ENCODE assay signal across 8 cellular contexts in genomic region chr2:205682239-205683021, GRCh38. TPM values are rescaled to one million over a fixed set of nuclear protein-coding genes. Genes with fewer than 3 reads are reported as not detected.
DNase-seq lines count a peak whose midpoint lies in the region; ATAC-seq, FAIRE-seq and TF ChIP-seq lines count a peak whose summit lies in the region.

NRP2 (plus strand) TSS chr2:205682501; CDS start chr2:205683291, 790 bp downstream.

- H3K27ac Mint-ChIP-seq in T-helper 17 cell, result no peak within 1 kb of the TSS

- POLR2A ChIA-PET in K562 (lab: Yijun Ruan, JAX), result no interaction called here

- peak; percentile 75 for ATAC-seq in HG02759 (IDR thresholded peaks at IDR 0.05; ENCODE audit: unreplicated experiment)
- peak; percentile 86 for ATAC-seq in T-helper 17 cell
- ATAC-seq in K562, result peak; percentile 84
- peak; percentile 73 to 84 (median 78) for ATAC-seq in psoas muscle

- H3K9me3 ChIP-seq in T-helper 17 cell (ENCODE audit: control insufficient read depth, low read length, poor library complexity, severe bottlenecking), result no peaks in the 10 kb centered on the region
- H3K9me3 ChIP-seq in K562 (replicated peaks; ENCODE audit: control insufficient read depth, insufficient read depth, low read depth, low read length), result no peaks in the 10 kb centered on the region
- H3K9me3 ChIP-seq in psoas muscle, result no peaks in the 10 kb centered on the region

- peaks cover 64% of the 10 kb centered on the region for H3K27me3 Mint-ChIP-seq in T-helper 17 cell

- TF ChIP-seq EP300 in K562 (IDR thresholded peaks at IDR 0.05; ENCODE audit: low read length), result no peak

- no peak within 1 kb of the TSS for H3K4me2 ChIP-seq in K562 (ENCODE audit: insufficient read depth, low read length)

- peaks cover 19% of the 10 kb centered on the region for H3K4me1 Mint-ChIP-seq in T-helper 17 cell

- H2AFZ ChIP-seq in K562 (ENCODE audit: low read depth, low read length), result no peak within 1 kb of the TSS

- H3K27me3 ChIP-seq in K562 (ENCODE audit: control insufficient read depth in 2 of 2, insufficient read depth in 2 of 2, low read length in 2 of 2) (peaks cover 3 to 42% of the 10 kb centered on the region in 2 experiments; a peak in 3 of 5 replicates), psoas muscle (ENCODE audit: insufficient read depth in 3 of 3, low read length in 2 of 3) (peaks cover 4 to 69% (median 10%) of the 10 kb centered on the region in 3 donors)

- BruUV-seq in K562 (replicated peaks; lab: Mats Ljungman, UMichigan), result no TSS peak

- TF ChIP-seq POLR2A in GM12891 (IDR thresholded peaks at IDR 0.05; ENCODE audit: low read depth, low read length) (no peak), K562 (conservative IDR thresholded peaks at IDR 0.05) (no peak)

- H3K27ac ChIP-seq in K562 (ENCODE audit: extremely low read depth, low read depth, low read length) (no peak within 1 kb of the TSS), psoas muscle (peak within 1 kb of the TSS; percentile 20)

- H3K4me3 ChIP-seq in K562 (no peak within 1 kb of the TSS), psoas muscle (peak within 1 kb of the TSS; percentile 64)

- DNase-seq in GM12891 (ENCODE audit: insufficient read length, low spot score) (peak; percentile 52), NCI-H146 (lab: John Stamatoyannopoulos, UW) (peak; percentile 84), T-helper 17 cell (peak in 1 of 3 donors; percentile 14), K562 (ENCODE audit: extremely low read depth in 1 of 4, low spot score in 3 of 4) (peak in 3 of 4 experiments; percentile 8 to 41 (median 15)), hepatic stellate cell (ENCODE audit: low spot score) (peak; percentile 80), psoas muscle (peak; percentile 75 to 81), inferior parietal cortex (ENCODE audit: extremely low spot score) (no peak)

- H3K79me2 ChIP-seq in K562 (ENCODE audit: control insufficient read depth, insufficient read depth, low read length), result no peaks in the 10 kb centered on the region

- H3K4me1 ChIP-seq in K562 (replicated peaks in 1 of 2; ENCODE audit: control insufficient read depth in 2 of 2, insufficient read depth in 2 of 2, low read length in 2 of 2), result peaks cover 0 to 17% of the 10 kb centered on the region in 2 experiments; a peak in 2 of 5 replicates
- no peaks in the 10 kb centered on the region for H3K4me1 ChIP-seq in psoas muscle

- H3K36me3 Mint-ChIP-seq in T-helper 17 cell (ENCODE audit: low read depth), result peaks cover 6% of the 10 kb centered on the region

- TF ChIP-seq RAD21 in K562 (CRISPR knock-in tag; conservative IDR thresholded peaks at IDR 0.05 in 1 of 2, IDR thresholded peaks at IDR 0.05 in 1 of 2), result no peak

- in situ Hi-C loops in K562 (cut with MboI), result loop anchor here (25.0 kb wide), 1 partner anchor 1420 kb away; no protein-coding TSS in a partner anchor

- CTCF ChIA-PET in K562 (lab: Yijun Ruan, JAX; ENCODE audit: low intra/inter-chr PET ratio), result no interaction called here

- intact Hi-C loops in K562 (cut with micrococcal nuclease), result no loop called here
- intact Hi-C loops in psoas muscle (cut with DNase I), result loop anchor here in 1 of 2 donors (10.0 kb wide), 1 partner anchor 988 kb away; no protein-coding TSS in a partner anchor

- no peaks in the 10 kb centered on the region for H4K20me1 ChIP-seq in K562 (replicated peaks; ENCODE audit: control insufficient read depth, insufficient read depth, low read length)

- no peaks in the 10 kb centered on the region for H3K9me1 ChIP-seq in K562 (ENCODE audit: control insufficient read depth, insufficient read depth, low read length)

- H3K36me3 ChIP-seq in K562 (ENCODE audit: control insufficient read depth, insufficient read depth, low read length) (no peaks in the 10 kb centered on the region), psoas muscle (ENCODE audit: insufficient read depth in 1 of 2, low read depth in 1 of 2) (no peaks in the 10 kb centered on the region)

- FAIRE-seq in GM12891 (lab: Jason Lieb, UNC), result peak; percentile 71
- no peak for FAIRE-seq in K562 (lab: Jason Lieb, UNC)

- H3K9ac ChIP-seq in K562 (ENCODE audit: insufficient read depth in 1 of 2, low read depth in 2 of 2, low read length in 2 of 2), result no peak within 1 kb of the TSS

- peak within 1 kb of the TSS; percentile 88 for H3K4me3 Mint-ChIP-seq in T-helper 17 cell

- 2% methylated on average over 21 of the region's 71 CpGs for WGBS in K562 (ENCODE audit: insufficient coverage, low coverage, missing lambda C conversion rate)
- WGBS in psoas muscle, 3 donors, result 1 to 2% (median 1%) methylated on average over 45 to 71 of the region's 71 CpGs

- TF ChIP-seq CTCF in K562 (IDR thresholded peaks at IDR 0.05 in 2 of 3, conservative IDR thresholded peaks at IDR 0.05 in 1 of 3; ENCODE audit: insufficient read depth in 2 of 3, low read depth in 1 of 3, low read length in 3 of 3), result no peak
- no peak for TF ChIP-seq CTCF in psoas muscle (IDR thresholded peaks at IDR 0.05)

TF ChIP-seq in GM12891, 5 proteins besides CTCF, POLR2A, EP300 and RAD21:
- TF ChIP-seq TAF1 (IDR thresholded peaks at IDR 0.05; ENCODE audit: low read depth, low read length), result no peak
- no peak for TF ChIP-seq SPI1 (IDR thresholded peaks at IDR 0.05; ENCODE audit: low read depth, low read length)
- no peak for TF ChIP-seq PAX5 (IDR thresholded peaks at IDR 0.05; ENCODE audit: insufficient read depth, low read length, severe bottlenecking)
- TF ChIP-seq POU2F2 (IDR thresholded peaks at IDR 0.05; ENCODE audit: low read depth, low read length), result no peak
- no peak for TF ChIP-seq POLR2AphosphoS5 (IDR thresholded peaks at IDR 0.05; ENCODE audit: low read depth, low read length)

TF ChIP-seq in K562, 482 proteins besides CTCF, POLR2A, EP300 and RAD21 (continues in another document):
- no peak for TF ChIP-seq ZNF232 (CRISPR knock-in tag; IDR thresholded peaks at IDR 0.05)

RNA-seq across cellular contexts. Expression of gene NRP2, which starts in this region (rescaled TPM):
- 0.55 TPM for polyA plus RNA-seq in GM12891 (2012; ENCODE audit: low read depth, missing spikeins)
- 1 to 10 TPM in 1 of 2 donors, under 1 TPM in 1; 0.68 to 3.1 TPM for total RNA-seq in T-helper 17 cell
- not detected in 2 replicates for total RNA-seq in K562 (2011; cell fraction: chromatin; rRNA removed; ENCODE audit: low replicate concordance)
- total RNA-seq in K562 (2011; cell fraction: nucleolus; rRNA removed), result not detected in 2 replicates
- total RNA-seq in K562 (2011; cell fraction: nucleoplasm; rRNA removed), result not detected in 2 replicates
- 0.05 TPM in 1 of 2 replicates, not detected in the other for total RNA-seq in K562 (2014; rRNA removed)
- not detected in 2 replicates for total RNA-seq in K562 (2014; rRNA removed; fragmentation: Illumina TruSeq; extraction: Trizol)
- total RNA-seq in K562 (2015; rRNA removed; fragmentation: Illumina TruSeq; extraction: Trizol), result not detected in 2 replicates
- total RNA-seq in K562 (2021), result 0.13 and 0.31 TPM in 2 replicates
- polyA plus RNA-seq in K562 (2011; rRNA removed), result not detected in 2 replicates
- polyA plus RNA-seq in K562 (2011; cell fraction: cytosol; rRNA removed), result 0.01 and 0.04 TPM in 2 replicates
- polyA plus RNA-seq in K562 (2011; cell fraction: nucleus; rRNA removed), result not detected in 2 replicates
- 0.01 and 0.06 TPM in 2 replicates for polyA plus RNA-seq in K562 (2012)
- polyA plus RNA-seq in K562 (2014; fragmentation: Illumina TruSeq; extraction: Trizol), result 0.15 TPM in 1 of 2 replicates, not detected in the other
- polyA plus RNA-seq in K562 (2014; fragmentation: Nextera tagmentation; extraction: Ambion mirVana), result not detected
- 0.16 TPM in 1 of 2 replicates, not detected in the other for polyA plus RNA-seq in K562 (2014; rRNA removed)
- polyA minus RNA-seq in K562 (2011; rRNA and poly(A)+ RNA removed), result not detected in 2 replicates
- polyA minus RNA-seq in K562 (2011; cell fraction: cytosol; rRNA and poly(A)+ RNA removed), result not detected in 2 replicates
- polyA minus RNA-seq in K562 (2011; cell fraction: nucleus; rRNA and poly(A)+ RNA removed), result not detected in 2 replicates
- 1 to 10 TPM; 2.4 to 6.9 (median 5.9) TPM for total RNA-seq in psoas muscle
- 1 to 10 TPM in 1 of 3 donors, under 1 TPM in 2; 0.67 to 1.4 (median 0.77) TPM for polyA plus RNA-seq in psoas muscle

Comparison
In these comparisons a context has a peak if more than half of its experiments do, and no peak if none do; other contexts are left out.
1. Peak in DNase-seq and ATAC-seq in K562; RNA of the gene not detected or under 1 TPM.